Comparison of ENCODE assay signal across 1 cellular context in the genomic region with DNA sequence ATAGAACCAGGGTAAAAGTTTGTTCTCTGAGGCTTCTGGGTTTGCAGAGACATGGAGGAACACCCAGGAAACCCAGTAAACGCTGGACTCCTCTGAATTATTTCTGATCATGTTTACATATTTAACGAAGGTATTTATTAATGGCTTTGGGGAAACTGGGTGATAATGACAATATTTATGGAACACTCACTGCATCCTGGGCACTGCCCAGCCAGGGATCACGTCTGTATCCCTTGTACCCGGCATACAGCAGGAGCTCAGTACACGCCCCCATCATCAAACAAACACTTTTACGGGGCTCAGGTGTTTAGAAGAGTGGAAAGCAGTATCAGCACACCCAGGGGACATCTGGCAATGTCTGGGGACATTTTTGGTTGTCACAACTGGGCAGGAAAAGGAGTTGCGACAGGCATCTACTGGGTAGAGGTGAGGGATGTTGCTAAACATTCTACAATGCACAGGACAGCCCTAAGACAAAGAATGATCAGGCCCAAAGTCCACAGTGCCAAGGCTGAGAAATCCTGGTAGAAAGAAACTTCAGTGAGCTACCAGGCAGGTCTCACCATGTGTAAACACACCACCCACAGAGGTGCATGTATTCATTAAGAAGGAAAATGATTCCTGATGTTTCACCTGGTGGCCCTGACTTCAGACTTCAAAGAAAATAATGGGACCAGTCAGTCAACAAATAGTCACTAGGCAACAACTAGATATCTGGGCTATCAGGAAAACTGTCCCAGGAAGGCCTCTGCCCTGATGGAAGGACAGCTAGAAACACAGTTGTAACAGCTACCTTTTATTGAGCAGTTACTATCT.
TF ChIP-seq lines count a peak whose summit lies in the region.

No MANE protein-coding gene starts in this region.

TF ChIP-seq in HepG2, 621 proteins besides CTCF, POLR2A, EP300 and RAD21 (continued from another document and continues in another):
- TF ChIP-seq ZNF143 (CRISPR knock-in tag; IDR thresholded peaks at IDR 0.05): no peak; the same call in 1 of the 2 replicates
- TF ChIP-seq, protein P1, sequence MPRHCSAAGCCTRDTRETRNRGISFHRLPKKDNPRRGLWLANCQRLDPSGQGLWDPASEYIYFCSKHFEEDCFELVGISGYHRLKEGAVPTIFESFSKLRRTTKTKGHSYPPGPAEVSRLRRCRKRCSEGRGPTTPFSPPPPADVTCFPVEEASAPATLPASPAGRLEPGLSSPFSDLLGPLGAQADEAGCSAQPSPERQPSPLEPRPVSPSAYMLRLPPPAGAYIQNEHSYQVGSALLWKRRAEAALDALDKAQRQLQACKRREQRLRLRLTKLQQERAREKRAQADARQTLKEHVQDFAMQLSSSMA (CRISPR knock-in tag; IDR thresholded peaks at IDR 0.05): no peak
- TF ChIP-seq, protein P2, sequence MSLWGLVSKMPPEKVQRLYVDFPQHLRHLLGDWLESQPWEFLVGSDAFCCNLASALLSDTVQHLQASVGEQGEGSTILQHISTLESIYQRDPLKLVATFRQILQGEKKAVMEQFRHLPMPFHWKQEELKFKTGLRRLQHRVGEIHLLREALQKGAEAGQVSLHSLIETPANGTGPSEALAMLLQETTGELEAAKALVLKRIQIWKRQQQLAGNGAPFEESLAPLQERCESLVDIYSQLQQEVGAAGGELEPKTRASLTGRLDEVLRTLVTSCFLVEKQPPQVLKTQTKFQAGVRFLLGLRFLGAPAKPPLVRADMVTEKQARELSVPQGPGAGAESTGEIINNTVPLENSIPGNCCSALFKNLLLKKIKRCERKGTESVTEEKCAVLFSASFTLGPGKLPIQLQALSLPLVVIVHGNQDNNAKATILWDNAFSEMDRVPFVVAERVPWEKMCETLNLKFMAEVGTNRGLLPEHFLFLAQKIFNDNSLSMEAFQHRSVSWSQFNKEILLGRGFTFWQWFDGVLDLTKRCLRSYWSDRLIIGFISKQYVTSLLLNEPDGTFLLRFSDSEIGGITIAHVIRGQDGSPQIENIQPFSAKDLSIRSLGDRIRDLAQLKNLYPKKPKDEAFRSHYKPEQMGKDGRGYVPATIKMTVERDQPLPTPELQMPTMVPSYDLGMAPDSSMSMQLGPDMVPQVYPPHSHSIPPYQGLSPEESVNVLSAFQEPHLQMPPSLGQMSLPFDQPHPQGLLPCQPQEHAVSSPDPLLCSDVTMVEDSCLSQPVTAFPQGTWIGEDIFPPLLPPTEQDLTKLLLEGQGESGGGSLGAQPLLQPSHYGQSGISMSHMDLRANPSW (CRISPR knock-in tag; IDR thresholded peaks at IDR 0.05; ENCODE audit: borderline replicate concordance): 0 out of 2 replicates have a peak, but pooled peaks have one; percentile 32
- peak; percentile 65; the same call in 1 of the 2 replicates for TF ChIP-seq FOXK1 (CRISPR knock-in tag; IDR thresholded peaks at IDR 0.05; ENCODE audit: borderline replicate concordance, low read depth)
- TF ChIP-seq, protein P3, sequence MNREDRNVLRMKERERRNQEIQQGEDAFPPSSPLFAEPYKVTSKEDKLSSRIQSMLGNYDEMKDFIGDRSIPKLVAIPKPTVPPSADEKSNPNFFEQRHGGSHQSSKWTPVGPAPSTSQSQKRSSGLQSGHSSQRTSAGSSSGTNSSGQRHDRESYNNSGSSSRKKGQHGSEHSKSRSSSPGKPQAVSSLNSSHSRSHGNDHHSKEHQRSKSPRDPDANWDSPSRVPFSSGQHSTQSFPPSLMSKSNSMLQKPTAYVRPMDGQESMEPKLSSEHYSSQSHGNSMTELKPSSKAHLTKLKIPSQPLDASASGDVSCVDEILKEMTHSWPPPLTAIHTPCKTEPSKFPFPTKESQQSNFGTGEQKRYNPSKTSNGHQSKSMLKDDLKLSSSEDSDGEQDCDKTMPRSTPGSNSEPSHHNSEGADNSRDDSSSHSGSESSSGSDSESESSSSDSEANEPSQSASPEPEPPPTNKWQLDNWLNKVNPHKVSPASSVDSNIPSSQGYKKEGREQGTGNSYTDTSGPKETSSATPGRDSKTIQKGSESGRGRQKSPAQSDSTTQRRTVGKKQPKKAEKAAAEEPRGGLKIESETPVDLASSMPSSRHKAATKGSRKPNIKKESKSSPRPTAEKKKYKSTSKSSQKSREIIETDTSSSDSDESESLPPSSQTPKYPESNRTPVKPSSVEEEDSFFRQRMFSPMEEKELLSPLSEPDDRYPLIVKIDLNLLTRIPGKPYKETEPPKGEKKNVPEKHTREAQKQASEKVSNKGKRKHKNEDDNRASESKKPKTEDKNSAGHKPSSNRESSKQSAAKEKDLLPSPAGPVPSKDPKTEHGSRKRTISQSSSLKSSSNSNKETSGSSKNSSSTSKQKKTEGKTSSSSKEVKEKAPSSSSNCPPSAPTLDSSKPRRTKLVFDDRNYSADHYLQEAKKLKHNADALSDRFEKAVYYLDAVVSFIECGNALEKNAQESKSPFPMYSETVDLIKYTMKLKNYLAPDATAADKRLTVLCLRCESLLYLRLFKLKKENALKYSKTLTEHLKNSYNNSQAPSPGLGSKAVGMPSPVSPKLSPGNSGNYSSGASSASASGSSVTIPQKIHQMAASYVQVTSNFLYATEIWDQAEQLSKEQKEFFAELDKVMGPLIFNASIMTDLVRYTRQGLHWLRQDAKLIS (CRISPR knock-in tag; IDR thresholded peaks at IDR 0.05): 0 out of 2 replicates have a peak, but pooled peaks have one; percentile 25
- TF ChIP-seq, protein P4, sequence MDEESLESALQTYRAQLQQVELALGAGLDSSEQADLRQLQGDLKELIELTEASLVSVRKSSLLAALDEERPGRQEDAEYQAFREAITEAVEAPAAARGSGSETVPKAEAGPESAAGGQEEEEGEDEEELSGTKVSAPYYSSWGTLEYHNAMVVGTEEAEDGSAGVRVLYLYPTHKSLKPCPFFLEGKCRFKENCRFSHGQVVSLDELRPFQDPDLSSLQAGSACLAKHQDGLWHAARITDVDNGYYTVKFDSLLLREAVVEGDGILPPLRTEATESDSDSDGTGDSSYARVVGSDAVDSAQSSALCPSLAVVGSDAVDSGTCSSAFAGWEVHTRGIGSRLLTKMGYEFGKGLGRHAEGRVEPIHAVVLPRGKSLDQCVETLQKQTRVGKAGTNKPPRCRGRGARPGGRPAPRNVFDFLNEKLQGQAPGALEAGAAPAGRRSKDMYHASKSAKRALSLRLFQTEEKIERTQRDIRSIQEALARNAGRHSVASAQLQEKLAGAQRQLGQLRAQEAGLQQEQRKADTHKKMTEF (CRISPR knock-in tag; IDR thresholded peaks at IDR 0.05): peak; percentile 87
- TF ChIP-seq, protein P5, sequence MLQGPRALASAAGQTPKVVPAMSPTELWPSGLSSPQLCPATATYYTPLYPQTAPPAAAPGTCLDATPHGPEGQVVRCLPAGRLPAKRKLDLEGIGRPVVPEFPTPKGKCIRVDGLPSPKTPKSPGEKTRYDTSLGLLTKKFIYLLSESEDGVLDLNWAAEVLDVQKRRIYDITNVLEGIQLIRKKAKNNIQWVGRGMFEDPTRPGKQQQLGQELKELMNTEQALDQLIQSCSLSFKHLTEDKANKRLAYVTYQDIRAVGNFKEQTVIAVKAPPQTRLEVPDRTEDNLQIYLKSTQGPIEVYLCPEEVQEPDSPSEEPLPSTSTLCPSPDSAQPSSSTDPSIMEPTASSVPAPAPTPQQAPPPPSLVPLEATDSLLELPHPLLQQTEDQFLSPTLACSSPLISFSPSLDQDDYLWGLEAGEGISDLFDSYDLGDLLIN (CRISPR knock-in tag; IDR thresholded peaks at IDR 0.05; ENCODE audit: borderline replicate concordance): no peak
- TF ChIP-seq ZNF101 (CRISPR knock-in tag; IDR thresholded peaks at IDR 0.05; ENCODE audit: borderline replicate concordance, low read depth): no peak
- TF ChIP-seq KAT2B (IDR thresholded peaks at IDR 0.05; ENCODE audit: borderline replicate concordance, low read depth, low read length): no peak
- peak; percentile 40; the same call in 1 of the 2 replicates for TF ChIP-seq SIX1 (CRISPR knock-in tag; IDR thresholded peaks at IDR 0.05; ENCODE audit: borderline replicate concordance)
- no peak for TF ChIP-seq SP4 (CRISPR knock-in tag; IDR thresholded peaks at IDR 0.05)
- no peak for TF ChIP-seq SNRNP70 (IDR thresholded peaks at IDR 0.05; ENCODE audit: low read depth, low read length)
- TF ChIP-seq TRIM24 (CRISPR knock-in tag; IDR thresholded peaks at IDR 0.05): no peak
- no peak; the same call in 1 of the 2 replicates for TF ChIP-seq STAG1 (CRISPR knock-in tag; IDR thresholded peaks at IDR 0.05)
- TF ChIP-seq ZNF253 (CRISPR knock-in tag; IDR thresholded peaks at IDR 0.05; ENCODE audit: borderline replicate concordance): no peak
- TF ChIP-seq, protein P6, sequence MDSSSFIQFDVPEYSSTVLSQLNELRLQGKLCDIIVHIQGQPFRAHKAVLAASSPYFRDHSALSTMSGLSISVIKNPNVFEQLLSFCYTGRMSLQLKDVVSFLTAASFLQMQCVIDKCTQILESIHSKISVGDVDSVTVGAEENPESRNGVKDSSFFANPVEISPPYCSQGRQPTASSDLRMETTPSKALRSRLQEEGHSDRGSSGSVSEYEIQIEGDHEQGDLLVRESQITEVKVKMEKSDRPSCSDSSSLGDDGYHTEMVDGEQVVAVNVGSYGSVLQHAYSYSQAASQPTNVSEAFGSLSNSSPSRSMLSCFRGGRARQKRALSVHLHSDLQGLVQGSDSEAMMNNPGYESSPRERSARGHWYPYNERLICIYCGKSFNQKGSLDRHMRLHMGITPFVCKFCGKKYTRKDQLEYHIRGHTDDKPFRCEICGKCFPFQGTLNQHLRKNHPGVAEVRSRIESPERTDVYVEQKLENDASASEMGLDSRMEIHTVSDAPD (CRISPR knock-in tag; IDR thresholded peaks at IDR 0.05): peak; percentile 73; the same call in 1 of the 2 replicates
- no peak for TF ChIP-seq ZNF75D (CRISPR knock-in tag; IDR thresholded peaks at IDR 0.05; ENCODE audit: borderline replicate concordance)
- TF ChIP-seq HNRNPLL (IDR thresholded peaks at IDR 0.05; ENCODE audit: low read depth, low read length, poor library complexity, severe bottlenecking): no peak
- no peak for TF ChIP-seq RORA (CRISPR knock-in tag; IDR thresholded peaks at IDR 0.05)
- TF ChIP-seq MIER2 (CRISPR knock-in tag; IDR thresholded peaks at IDR 0.05): peak; percentile 61; the same call in 1 of the 2 replicates
- TF ChIP-seq, protein P7, sequence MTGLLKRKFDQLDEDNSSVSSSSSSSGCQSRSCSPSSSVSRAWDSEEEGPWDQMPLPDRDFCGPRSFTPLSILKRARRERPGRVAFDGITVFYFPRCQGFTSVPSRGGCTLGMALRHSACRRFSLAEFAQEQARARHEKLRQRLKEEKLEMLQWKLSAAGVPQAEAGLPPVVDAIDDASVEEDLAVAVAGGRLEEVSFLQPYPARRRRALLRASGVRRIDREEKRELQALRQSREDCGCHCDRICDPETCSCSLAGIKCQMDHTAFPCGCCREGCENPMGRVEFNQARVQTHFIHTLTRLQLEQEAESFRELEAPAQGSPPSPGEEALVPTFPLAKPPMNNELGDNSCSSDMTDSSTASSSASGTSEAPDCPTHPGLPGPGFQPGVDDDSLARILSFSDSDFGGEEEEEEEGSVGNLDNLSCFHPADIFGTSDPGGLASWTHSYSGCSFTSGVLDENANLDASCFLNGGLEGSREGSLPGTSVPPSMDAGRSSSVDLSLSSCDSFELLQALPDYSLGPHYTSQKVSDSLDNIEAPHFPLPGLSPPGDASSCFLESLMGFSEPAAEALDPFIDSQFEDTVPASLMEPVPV (CRISPR knock-in tag; IDR thresholded peaks at IDR 0.05): no peak
- no peak for TF ChIP-seq WIZ (CRISPR knock-in tag; IDR thresholded peaks at IDR 0.05)
- TF ChIP-seq ZNF7 (CRISPR knock-in tag; IDR thresholded peaks at IDR 0.05): no peak
- peak; percentile 79; the same call in 1 of the 2 replicates for TF ChIP-seq RXRB (CRISPR knock-in tag; IDR thresholded peaks at IDR 0.05; ENCODE audit: borderline replicate concordance)
- TF ChIP-seq ZC3H4 (CRISPR knock-in tag; IDR thresholded peaks at IDR 0.05; ENCODE audit: borderline replicate concordance): no peak
- TF ChIP-seq ZNF746 (CRISPR knock-in tag; IDR thresholded peaks at IDR 0.05): no peak
- TF ChIP-seq SIN3A (IDR thresholded peaks at IDR 0.05; ENCODE audit: borderline replicate concordance, low read depth, low read length): 0 out of 2 replicates have a peak, but pooled peaks have one; percentile 23
- no peak for TF ChIP-seq PTBP1 (IDR thresholded peaks at IDR 0.05; ENCODE audit: low read depth, low read length, poor library complexity, severe bottlenecking)
- TF ChIP-seq REPIN1 (CRISPR knock-in tag; IDR thresholded peaks at IDR 0.05; ENCODE audit: borderline replicate concordance, low read depth): peak; percentile 59; the same call in 1 of the 2 replicates
- TF ChIP-seq ZNF549 (CRISPR knock-in tag; IDR thresholded peaks at IDR 0.05): no peak
- TF ChIP-seq ZMYM4 (CRISPR knock-in tag; IDR thresholded peaks at IDR 0.05): peak; percentile 40; the same call in 1 of the 2 replicates
- no peak for TF ChIP-seq ZNF678 (CRISPR knock-in tag; IDR thresholded peaks at IDR 0.05)
- TF ChIP-seq, protein P8, sequence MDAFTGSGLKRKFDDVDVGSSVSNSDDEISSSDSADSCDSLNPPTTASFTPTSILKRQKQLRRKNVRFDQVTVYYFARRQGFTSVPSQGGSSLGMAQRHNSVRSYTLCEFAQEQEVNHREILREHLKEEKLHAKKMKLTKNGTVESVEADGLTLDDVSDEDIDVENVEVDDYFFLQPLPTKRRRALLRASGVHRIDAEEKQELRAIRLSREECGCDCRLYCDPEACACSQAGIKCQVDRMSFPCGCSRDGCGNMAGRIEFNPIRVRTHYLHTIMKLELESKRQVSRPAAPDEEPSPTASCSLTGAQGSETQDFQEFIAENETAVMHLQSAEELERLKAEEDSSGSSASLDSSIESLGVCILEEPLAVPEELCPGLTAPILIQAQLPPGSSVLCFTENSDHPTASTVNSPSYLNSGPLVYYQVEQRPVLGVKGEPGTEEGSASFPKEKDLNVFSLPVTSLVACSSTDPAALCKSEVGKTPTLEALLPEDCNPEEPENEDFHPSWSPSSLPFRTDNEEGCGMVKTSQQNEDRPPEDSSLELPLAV (CRISPR knock-in tag; conservative IDR thresholded peaks at IDR 0.05; ENCODE audit: low read depth): no peak
- no peak for TF ChIP-seq CCDC6 (CRISPR knock-in tag; IDR thresholded peaks at IDR 0.05)
- TF ChIP-seq, protein P9, sequence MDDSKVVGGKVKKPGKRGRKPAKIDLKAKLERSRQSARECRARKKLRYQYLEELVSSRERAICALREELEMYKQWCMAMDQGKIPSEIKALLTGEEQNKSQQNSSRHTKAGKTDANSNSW (CRISPR knock-in tag; IDR thresholded peaks at IDR 0.05; ENCODE audit: borderline replicate concordance): no peak; the same call in 1 of the 2 replicates
- TF ChIP-seq, protein P10, sequence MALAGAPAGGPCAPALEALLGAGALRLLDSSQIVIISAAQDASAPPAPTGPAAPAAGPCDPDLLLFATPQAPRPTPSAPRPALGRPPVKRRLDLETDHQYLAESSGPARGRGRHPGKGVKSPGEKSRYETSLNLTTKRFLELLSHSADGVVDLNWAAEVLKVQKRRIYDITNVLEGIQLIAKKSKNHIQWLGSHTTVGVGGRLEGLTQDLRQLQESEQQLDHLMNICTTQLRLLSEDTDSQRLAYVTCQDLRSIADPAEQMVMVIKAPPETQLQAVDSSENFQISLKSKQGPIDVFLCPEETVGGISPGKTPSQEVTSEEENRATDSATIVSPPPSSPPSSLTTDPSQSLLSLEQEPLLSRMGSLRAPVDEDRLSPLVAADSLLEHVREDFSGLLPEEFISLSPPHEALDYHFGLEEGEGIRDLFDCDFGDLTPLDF (CRISPR knock-in tag; IDR thresholded peaks at IDR 0.05): no peak
- no peak for TF ChIP-seq ZNF451 (CRISPR knock-in tag; IDR thresholded peaks at IDR 0.05)
- no peak for TF ChIP-seq SMAD1 (CRISPR knock-in tag; IDR thresholded peaks at IDR 0.05; ENCODE audit: borderline replicate concordance, low read depth)
- TF ChIP-seq FOXA3 (CRISPR knock-in tag; IDR thresholded peaks at IDR 0.05): peak; percentile 94
